Comparison of ENCODE assay signal across 8 cellular contexts in the genomic region with DNA sequence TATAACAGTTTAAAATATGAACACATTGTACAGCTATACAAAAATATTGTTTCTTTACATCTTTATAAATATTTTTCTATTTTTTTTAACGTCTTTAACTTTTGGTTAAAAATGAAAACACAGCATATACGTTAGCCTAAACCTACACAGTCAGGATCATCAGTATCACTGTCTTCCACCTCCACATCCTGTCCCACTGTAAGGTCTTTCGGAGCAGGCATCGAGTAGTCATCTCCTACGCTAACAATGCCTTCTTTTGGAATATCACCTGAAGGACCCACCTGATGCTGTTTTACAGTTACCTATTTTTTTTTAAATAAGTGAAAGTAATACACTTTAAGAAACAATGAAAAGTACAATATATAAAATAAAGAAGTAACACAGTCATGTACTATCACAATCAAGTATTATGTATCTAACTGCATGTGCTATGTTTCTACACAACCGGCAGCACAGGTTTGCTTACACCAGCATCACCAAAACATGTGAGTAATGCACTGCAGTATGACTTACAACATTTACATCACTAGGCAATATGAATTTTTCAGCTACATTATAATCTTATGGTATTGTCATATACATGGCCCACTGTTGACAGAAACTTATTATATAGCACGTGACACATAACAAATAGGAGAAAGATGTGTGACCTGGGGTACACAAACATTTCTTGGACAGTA.
DNase-seq lines count a peak whose midpoint lies in the region; ATAC-seq and TF ChIP-seq lines count a peak whose summit lies in the region.
"Had no signal": no experiment of that assay in that cellular context is flagged by ENCODE, and none has a peak within 500 bp of the region (broad histone marks: within the 10 kb centered on the region; RNA-seq: fewer than 3 reads in every experiment).

No MANE protein-coding gene starts in this region.

- ATAC-seq in GM19397 (IDR thresholded peaks at IDR 0.05; ENCODE audit: unreplicated experiment), result peak; percentile 5
- peak; percentile 7 for ATAC-seq in HG03196 (IDR thresholded peaks at IDR 0.05; ENCODE audit: unreplicated experiment)
- ATAC-seq in HG03442 (IDR thresholded peaks at IDR 0.05; ENCODE audit: unreplicated experiment), result no peak
- ATAC-seq in GM21526 (IDR thresholded peaks at IDR 0.05; ENCODE audit: low FRiP score, unreplicated experiment), result no peak
- ATAC-seq in GM19324 (IDR thresholded peaks at IDR 0.05; ENCODE audit: low FRiP score, unreplicated experiment), result no peak

- no peaks in the 10 kb centered on the region for H3K36me3 ChIP-seq in osteoblast (ENCODE audit: insufficient read depth, low read length)

- H3K27me3 Mint-ChIP-seq in activated naive CD8-positive, alpha-beta T cell treated with anti-CD3 and anti-CD28 coated beads for 36 hours, result no peaks in the 10 kb centered on the region

- H3K27ac ChIP-seq in osteoblast (ENCODE audit: low read depth, low read length), result peak overlapping the region; percentile 88
- H3K27ac ChIP-seq: SK-N-MC had no signal

- H3K79me2 ChIP-seq in osteoblast (ENCODE audit: insufficient read depth, low read length), result no peaks in the 10 kb centered on the region

- H4K20me1 ChIP-seq in osteoblast (ENCODE audit: insufficient read depth, low read length), result no peaks in the 10 kb centered on the region

- peak overlapping the region; percentile 53 for H3K4me2 ChIP-seq in osteoblast (ENCODE audit: insufficient read depth, low read length)

- H3K4me1 Mint-ChIP-seq in activated naive CD8-positive, alpha-beta T cell treated with anti-CD3 and anti-CD28 coated beads for 36 hours, result peaks cover 26% of the 10 kb centered on the region

- H3K4me3 ChIP-seq in osteoblast (ENCODE audit: insufficient read depth, low read length), result no peak overlapping the region
- H3K4me3 ChIP-seq: SK-N-MC had no signal

- DNase-seq in activated naive CD8-positive, alpha-beta T cell treated with anti-CD3 and anti-CD28 coated beads for 36 hours, result no peak
- DNase-seq in osteoblast (ENCODE audit: insufficient read length, low spot score, missing footprints), result no peak

- no peak overlapping the region for H2AFZ ChIP-seq in osteoblast (ENCODE audit: low read length)

- peak overlapping the region; percentile 82 for H3K27ac Mint-ChIP-seq in activated naive CD8-positive, alpha-beta T cell treated with anti-CD3 and anti-CD28 coated beads for 36 hours

- peaks cover 28% of the 10 kb centered on the region for H3K4me1 ChIP-seq in osteoblast (ENCODE audit: insufficient read depth, low read length)

- H3K9me3 ChIP-seq in osteoblast (ENCODE audit: low read depth, low read length), result no peaks in the 10 kb centered on the region

- peak overlapping the region; percentile 32 for H3K4me3 Mint-ChIP-seq in activated naive CD8-positive, alpha-beta T cell treated with anti-CD3 and anti-CD28 coated beads for 36 hours

- peaks cover 39% of the 10 kb centered on the region for H3K36me3 Mint-ChIP-seq in activated naive CD8-positive, alpha-beta T cell treated with anti-CD3 and anti-CD28 coated beads for 36 hours

- H3K9me3 Mint-ChIP-seq in activated naive CD8-positive, alpha-beta T cell treated with anti-CD3 and anti-CD28 coated beads for 36 hours, result peaks cover 11% of the 10 kb centered on the region

- TF ChIP-seq CTCF in osteoblast (IDR thresholded peaks at IDR 0.05; ENCODE audit: extremely low read depth, low read depth, low read length), result no peak

- no peaks in the 10 kb centered on the region for H3K27me3 ChIP-seq in osteoblast (ENCODE audit: insufficient read depth, low read length)

Comparison
In these comparisons a context has a peak if more than half of its experiments do, and no peak if none do; other contexts are left out.
1. ATAC-seq: peak in GM19397 (single experiment) and HG03196 (single experiment); none in HG03442 (single experiment), GM21526 (single experiment) and GM19324 (single experiment).